Comparison of ENCODE assay signal across 21 cellular contexts in genomic region chr20:44625361-44625760, GRCh38.
"Had no signal": no experiment of that assay in that cellular context is flagged by ENCODE, and none has a peak within 500 bp of the region (broad histone marks: within the 10 kb centered on the region; RNA-seq: fewer than 3 reads in every experiment).

No MANE protein-coding gene starts in this region.

- H3K27me3 Mint-ChIP-seq: naive thymus-derived CD4-positive, alpha-beta T cell had no signal

- H3K27ac ChIP-seq: esophagus squamous epithelium, gastroesophageal sphincter, neural progenitor cell, ovary, right atrium auricular region, sigmoid colon, skin epidermis, tibial artery, upper lobe of left lung, uterus had no signal

- ATAC-seq: gastroesophageal sphincter; left colon; left ventricle myocardium superior; naive thymus-derived CD4-positive, alpha-beta T cell; stimulated activated naive CD8-positive, alpha-beta T cell treated with anti-CD3 and anti-CD28 coated beads, Interleukin-15, Interleukin-2, amounts not matched to agents 100 U/mL and 50 U/mL, for 24 hours had no signal

- H3K27me3 ChIP-seq: esophagus squamous epithelium, gastroesophageal sphincter, neural progenitor cell, ovary, right atrium auricular region, sigmoid colon, tibial artery, upper lobe of left lung, uterus had no signal

- H3K4me2 ChIP-seq: neural progenitor cell had no signal

- H3K4me1 Mint-ChIP-seq: neural progenitor cell had no signal

- H3K4me3 ChIP-seq: esophagus squamous epithelium, gastroesophageal sphincter, lung, neural progenitor cell, ovary, right atrium auricular region, sigmoid colon, skin epidermis, tibial artery, upper lobe of left lung, uterus had no signal

- H3K9ac ChIP-seq: neural progenitor cell had no signal

- H3K4me3 Mint-ChIP-seq: immature natural killer cell; naive thymus-derived CD4-positive, alpha-beta T cell; neural progenitor cell had no signal

- H3K9me3 Mint-ChIP-seq: neural progenitor cell had no signal

- H2AFZ ChIP-seq: neural progenitor cell had no signal

- DNase-seq: esophagus squamous epithelium; foreskin fibroblast; glutamatergic neuron; immature natural killer cell; kidney; left colon; left ventricle myocardium superior; naive thymus-derived CD4-positive, alpha-beta T cell; nucleus accumbens; ovary; sigmoid colon; stimulated activated CD4-positive, alpha-beta T cell treated with anti-CD3 and anti-CD28 coated beads, Interleukin-2, amount 100 ng/mL, for 24 hours; stimulated activated naive CD8-positive, alpha-beta T cell treated with anti-CD3 and anti-CD28 coated beads, Interleukin-15, Interleukin-2, amounts not matched to agents 100 U/mL and 50 U/mL, for 24 hours; tibial artery; uterus had no signal

- H3K9me3 ChIP-seq: gastroesophageal sphincter, ovary, right atrium auricular region, sigmoid colon, tibial artery, uterus had no signal

- H3K36me3 ChIP-seq: neural progenitor cell, ovary, uterus had no signal

- H3K4me1 ChIP-seq: esophagus squamous epithelium, gastroesophageal sphincter, neural progenitor cell, sigmoid colon, upper lobe of left lung, uterus had no signal
